ENCODE assay signal across 8 cellular contexts in genomic region chr5:126777974-126778674, GRCh38. TPM values are rescaled to one million over a fixed set of nuclear protein-coding genes. Genes with fewer than 3 reads are reported as not detected.
DNase-seq lines count a peak whose midpoint lies in the region; ATAC-seq and TF ChIP-seq lines count a peak whose summit lies in the region.

No MANE protein-coding gene starts in this region.

- H3K79me2 ChIP-seq in SU-DHL-6 (ENCODE audit: insufficient read depth, low read length) = peaks cover 55% of the 10 kb centered on the region

- no peaks in the 10 kb centered on the region for H3K9me3 Mint-ChIP-seq in activated naive CD8-positive, alpha-beta T cell treated with anti-CD3 and anti-CD28 coated beads, Interleukin-2, amount 50 U/mL, for 24 hours
- H3K9me3 Mint-ChIP-seq in type B pancreatic cell = no peaks in the 10 kb centered on the region

- peaks cover 12% of the 10 kb centered on the region for H3F3A ChIP-seq in SU-DHL-6 (ENCODE audit: insufficient read depth)

- H3K9ac ChIP-seq in SU-DHL-6 (ENCODE audit: low read length) = peak overlapping the region; percentile 99

- TF ChIP-seq CTCF in GM12865 (IDR thresholded peaks at IDR 0.05; ENCODE audit: insufficient read depth, low read depth, low read length, missing control alignments) (no peak), SU-DHL-6 (IDR thresholded peaks at IDR 0.05; ENCODE audit: insufficient read depth, low read length, poor library complexity, severe bottlenecking) (no peak), type B pancreatic cell (conservative IDR thresholded peaks at IDR 0.05) (no peak)

- H3K27me3 Mint-ChIP-seq in activated naive CD8-positive, alpha-beta T cell treated with anti-CD3 and anti-CD28 coated beads, Interleukin-2, amount 50 U/mL, for 24 hours = peaks cover 1% of the 10 kb centered on the region
- H3K27me3 Mint-ChIP-seq in type B pancreatic cell = no peaks in the 10 kb centered on the region

- H3K4me3 ChIP-seq in GM12865 (ENCODE audit: low read depth, low read length) (peak overlapping the region; percentile 66), SU-DHL-6 (ENCODE audit: insufficient read depth, low read length, poor library complexity, severe bottlenecking) (peak overlapping the region; percentile 92)

- intact Hi-C loops in cardiac septum (cut with DNase I) = loop anchor here (5.0 kb wide), 1 partner anchor 121 kb away; no protein-coding TSS in a partner anchor

- peak overlapping the region; percentile 98 for H3K27ac Mint-ChIP-seq in activated naive CD8-positive, alpha-beta T cell treated with anti-CD3 and anti-CD28 coated beads, Interleukin-2, amount 50 U/mL, for 24 hours
- H3K27ac Mint-ChIP-seq in type B pancreatic cell = peak overlapping the region; percentile 94

- peaks cover 6% of the 10 kb centered on the region; the same call in 1 of the 2 replicates for H3K36me3 ChIP-seq in SU-DHL-6 (ENCODE audit: low read length)

- H3K9me3 ChIP-seq in SU-DHL-6 (ENCODE audit: insufficient read depth, low read length) = no peaks in the 10 kb centered on the region

- peak overlapping the region; percentile 97 for H3K27ac ChIP-seq in SU-DHL-6 (ENCODE audit: low read depth, low read length)

- DNase-seq in GM12865 (ENCODE audit: low read depth) = peak; percentile 99
- peak; percentile 83 for DNase-seq in NCI-H128 (lab: John Stamatoyannopoulos, UW; ENCODE audit: unreplicated experiment)
- peak; percentile 93 for DNase-seq in activated naive CD8-positive, alpha-beta T cell treated with anti-CD3 and anti-CD28 coated beads, Interleukin-2, amount 50 U/mL, for 24 hours
- peak; percentile 96 for DNase-seq in cardiac septum (ENCODE audit: low spot score)
- peak; percentile 80 for DNase-seq in pons (ENCODE audit: low spot score)
- DNase-seq in type B pancreatic cell (ENCODE audit: extremely low spot score, unreplicated experiment) = peak; percentile 92

- peaks cover 34% of the 10 kb centered on the region for H3K4me1 Mint-ChIP-seq in activated naive CD8-positive, alpha-beta T cell treated with anti-CD3 and anti-CD28 coated beads, Interleukin-2, amount 50 U/mL, for 24 hours
- H3K4me1 Mint-ChIP-seq in type B pancreatic cell (ENCODE audit: unreplicated experiment) = peaks cover 18% of the 10 kb centered on the region

- peak overlapping the region; percentile 93 for H3K4me3 Mint-ChIP-seq in activated naive CD8-positive, alpha-beta T cell treated with anti-CD3 and anti-CD28 coated beads, Interleukin-2, amount 50 U/mL, for 24 hours
- H3K4me3 Mint-ChIP-seq in type B pancreatic cell = peak overlapping the region; percentile 92

- no peak overlapping the region for H2AFZ ChIP-seq in SU-DHL-6 (ENCODE audit: low read depth, low read length, severe bottlenecking)

- peaks cover 19% of the 10 kb centered on the region; the same call in 1 of the 2 replicates for H4K20me1 ChIP-seq in SU-DHL-6 (ENCODE audit: low read depth, low read length)

- peak; percentile 64 for ATAC-seq in HG02759 (IDR thresholded peaks at IDR 0.05; ENCODE audit: unreplicated experiment)
- peak; percentile 80 for ATAC-seq in activated naive CD8-positive, alpha-beta T cell treated with anti-CD3 and anti-CD28 coated beads, Interleukin-2, amount 50 U/mL, for 24 hours

- no peaks in the 10 kb centered on the region for H3K9me2 ChIP-seq in SU-DHL-6 (replicated peaks; ENCODE audit: insufficient read depth, low read length)

- H3K4me2 ChIP-seq in SU-DHL-6 (ENCODE audit: low read depth, low read length, poor library complexity, severe bottlenecking) = peak overlapping the region; percentile 65

- H3K27me3 ChIP-seq in SU-DHL-6 (ENCODE audit: low read length) = no peaks in the 10 kb centered on the region

- peaks cover 35% of the 10 kb centered on the region for H3K36me3 Mint-ChIP-seq in activated naive CD8-positive, alpha-beta T cell treated with anti-CD3 and anti-CD28 coated beads, Interleukin-2, amount 50 U/mL, for 24 hours (ENCODE audit: low read depth)
- peaks cover 4% of the 10 kb centered on the region for H3K36me3 Mint-ChIP-seq in type B pancreatic cell

RNA-seq across cellular contexts. Expression of gene LMNB1, which starts 1.2 kb away (rescaled TPM):
- total RNA-seq in cardiac septum (3.0 TPM), type B pancreatic cell (ENCODE audit: low replicate concordance) (46.8 and 149 TPM in 2 replicates)

Comparison
In these comparisons a context has a peak if more than half of its experiments do, and no peak if none do; other contexts are left out.
1. Peak in every context shown above with its lines: DNase-seq, ATAC-seq, H3K4me3 ChIP-seq and H3K27ac ChIP-seq.
2. RNA of gene LMNB1, which starts 1.2 kb away (total RNA-seq): 46.8 to 149 TPM in type B pancreatic cell; 3.0 TPM in cardiac septum (single experiment); every median in the first group is over 10 times any median in the second.